ENCODE assay signal across 27 cellular contexts in genomic region chr6:63713332-63713731, GRCh38.
DNase-seq lines count a peak whose midpoint lies in the region; ATAC-seq, FAIRE-seq and TF ChIP-seq lines count a peak whose summit lies in the region.
"Had no signal": no experiment of that assay in that cellular context is flagged by ENCODE, and none has a peak within 500 bp of the region (broad histone marks: within the 10 kb centered on the region; RNA-seq: fewer than 3 reads in every experiment).

No MANE protein-coding gene starts in this region.

- POLR2A ChIA-PET in HepG2 (lab: Yijun Ruan, JAX): no interaction called here

- DNase-seq in HepG2 (ENCODE audit: low spot score) (no peak), right lobe of liver (no peak), mammary epithelial cell (no peak), occipital lobe (lab: John Stamatoyannopoulos, UW) (no peak), left colon (no peak), prostate gland (ENCODE audit: low spot score) (no peak)
- DNase-seq in stimulated activated effector memory CD8-positive, alpha-beta T cell treated with anti-CD3 and anti-CD28 coated beads, Interleukin-12 subunit alpha, Interleukin-12 subunit beta, amount 100 ng/mL, for 72 hours (ENCODE audit: low spot score in 2 of 2): no peak
- DNase-seq: BE2C; CD4-positive, alpha-beta T cell; COR-L47; DND-41; GM23248; Karpas-422; NCI-H1417; NCI-H1694 treated with DMSO at 0.1 percent for 48 hours; NCI-H2081 treated with DMSO at 0.1 percent for 48 hours; NCI-H2171 treated with DMSO at 0.1 percent for 48 hours; NCI-H524 treated with DMSO at 0.1 percent for 48 hours; NCI-H82; OCI-M1; RPMI8226; SHP77 had no signal

- in situ Hi-C loops in HepG2 (cut with HindIII; ENCODE audit: extremely low pct_ligation_motif_present, low pct_unique_long_range_greater_than_20kb) (no loop called here), mammary epithelial cell (cut with MboI; ENCODE audit: low sequenced_read_pairs in 2 of 2) (no loop called here)

- H3K4me3 ChIP-seq in HepG2 (replicated peaks in 1 of 3; ENCODE audit: insufficient read depth in 1 of 3, low read depth in 2 of 3, low read length in 3 of 3) (no peak overlapping the region), right lobe of liver (no peak overlapping the region), mammary epithelial cell (replicated peaks in 1 of 3; ENCODE audit: insufficient read depth in 1 of 3, low read depth in 2 of 3, low read length in 3 of 3) (no peak overlapping the region), prostate gland (no peak overlapping the region)
- H3K4me3 ChIP-seq: A549, GM23248, HAP-1 had no signal

- peaks cover 16% of the 10 kb centered on the region for H3K4me1 ChIP-seq in HepG2 (ENCODE audit: insufficient read depth, low read length)
- peaks cover 0 to 15% (median 3%) of the 10 kb centered on the region in 4 donors for H3K4me1 ChIP-seq in right lobe of liver
- no peaks in the 10 kb centered on the region for H3K4me1 ChIP-seq in mammary epithelial cell (ENCODE audit: insufficient read depth, low read length)
- no peaks in the 10 kb centered on the region for H3K4me1 ChIP-seq in prostate gland (replicated peaks)
- H3K4me1 ChIP-seq: BE2C, HAP-1 had no signal

- FAIRE-seq in HepG2 (lab: Jason Lieb, UNC): no peak
- FAIRE-seq: A549, GM12891 had no signal

- H3K9ac ChIP-seq in HepG2 (ENCODE audit: insufficient read depth, low read depth, low read length): no peak overlapping the region
- H3K9ac ChIP-seq in mammary epithelial cell (ENCODE audit: insufficient read depth, low read length): no peak overlapping the region
- H3K9ac ChIP-seq: GM23248 had no signal

- intact Hi-C loops in HepG2 (cut with micrococcal nuclease; ENCODE audit: unreplicated experiment): no loop called here
- intact Hi-C loops in right lobe of liver (cut with DNase I): no loop called here
- intact Hi-C loops in mammary epithelial cell (cut with micrococcal nuclease): loop anchor here (5.0 kb wide), 1 partner anchor 76 kb away; the partner anchor contains the start of gene PHF3
- intact Hi-C loops in left colon (cut with DNase I, micrococcal nuclease): no loop called here
- intact Hi-C loops in prostate gland (cut with DNase I): no loop called here

- TF ChIP-seq RAD21 in HepG2 (CRISPR knock-in tag; IDR thresholded peaks at IDR 0.05): no peak

- H3K27me3 ChIP-seq in HepG2 (ENCODE audit: control insufficient read depth in 1 of 2, insufficient read depth in 2 of 2, low read length in 2 of 2) (no peaks in the 10 kb centered on the region), right lobe of liver (no peaks in the 10 kb centered on the region), mammary epithelial cell (ENCODE audit: insufficient read depth, low read length) (no peaks in the 10 kb centered on the region), prostate gland (replicated peaks; ENCODE audit: insufficient read depth) (no peaks in the 10 kb centered on the region)
- H3K27me3 ChIP-seq: BE2C had no signal

- BruUV-seq in HepG2 (replicated peaks; lab: Mats Ljungman, UMichigan) (no TSS peak), mammary epithelial cell (replicated peaks; lab: Mats Ljungman, UMichigan) (TSS peak; percentile 36)

- H3K36me3 Mint-ChIP-seq in IgD-negative memory B cell: peaks cover 8% of the 10 kb centered on the region
- H3K36me3 Mint-ChIP-seq in stimulated activated effector memory CD8-positive, alpha-beta T cell treated with anti-CD3 and anti-CD28 coated beads, Interleukin-12 subunit alpha, Interleukin-12 subunit beta, amount 100 ng/mL, for 72 hours: peaks cover 65% of the 10 kb centered on the region

- peak overlapping the region in 2 of 3 donors; percentile 41 to 75 for H3K27ac Mint-ChIP-seq in IgD-negative memory B cell
- peak overlapping the region; percentile 15 for H3K27ac Mint-ChIP-seq in stimulated activated effector memory CD8-positive, alpha-beta T cell treated with anti-CD3 and anti-CD28 coated beads, Interleukin-12 subunit alpha, Interleukin-12 subunit beta, amount 100 ng/mL, for 72 hours
- H3K27ac Mint-ChIP-seq: CD4-positive, alpha-beta T cell had no signal

- H2AFZ ChIP-seq in HepG2 (ENCODE audit: low read length) (no peak overlapping the region), mammary epithelial cell (ENCODE audit: low read depth, low read length) (no peak overlapping the region)
- H2AFZ ChIP-seq: GM23248 had no signal

- H3K4me1 Mint-ChIP-seq in IgD-negative memory B cell: no peaks in the 10 kb centered on the region
- H3K4me1 Mint-ChIP-seq in stimulated activated effector memory CD8-positive, alpha-beta T cell treated with anti-CD3 and anti-CD28 coated beads, Interleukin-12 subunit alpha, Interleukin-12 subunit beta, amount 100 ng/mL, for 72 hours: peaks cover 7% of the 10 kb centered on the region

- CTCF ChIA-PET in HepG2 (lab: Yijun Ruan, JAX; ENCODE audit: low intra/inter-chr PET ratio, low total read pairs): no interaction called here
- CTCF ChIA-PET in mammary epithelial cell (lab: Charles Lee; ENCODE audit: low non-redundant PET): no interaction called here

- no peak for TF ChIP-seq CTCF in HepG2 (CRISPR knock-in tag; IDR thresholded peaks at IDR 0.05)
- TF ChIP-seq CTCF in right lobe of liver (IDR thresholded peaks at IDR 0.05): no peak
- no peak for TF ChIP-seq CTCF in mammary epithelial cell (conservative IDR thresholded peaks at IDR 0.05 in 1 of 2, IDR thresholded peaks at IDR 0.05 in 1 of 2; ENCODE audit: extremely low read depth in 1 of 2, insufficient read depth in 1 of 2, low read depth in 1 of 2, low read length in 2 of 2)
- no peak for TF ChIP-seq CTCF in prostate gland (IDR thresholded peaks at IDR 0.05)

- 98% methylated on average over 6 of the region's 6 CpGs for WGBS in HepG2 (ENCODE audit: low lambda C conversion rate)
- 88% methylated on average over 6 of the region's 6 CpGs for WGBS in right lobe of liver (ENCODE audit: insufficient coverage, low coverage, low lambda C conversion rate, missing lambda C conversion rate)
- 95% methylated on average over 6 of the region's 6 CpGs for WGBS in mammary epithelial cell (ENCODE audit: low coverage, missing lambda C conversion rate)
- 91% methylated on average over 6 of the region's 6 CpGs for WGBS in prostate gland

- H4K20me1 ChIP-seq in HepG2 (ENCODE audit: insufficient read depth, low read length) (no peaks in the 10 kb centered on the region), mammary epithelial cell (ENCODE audit: insufficient read depth, low read length) (no peaks in the 10 kb centered on the region)

- peaks cover 17 to 40% of the 10 kb centered on the region in 2 experiments for H3K36me3 ChIP-seq in HepG2 (replicated peaks in 1 of 2; ENCODE audit: control insufficient read depth in 1 of 2, insufficient read depth in 2 of 2, low read length in 2 of 2)
- peaks cover 0 to 25% (median 16%) of the 10 kb centered on the region in 4 donors for H3K36me3 ChIP-seq in right lobe of liver
- peaks cover 21% of the 10 kb centered on the region for H3K36me3 ChIP-seq in mammary epithelial cell (ENCODE audit: insufficient read depth, low read length)
- H3K36me3 ChIP-seq in prostate gland: no peaks in the 10 kb centered on the region

- H3K79me2 ChIP-seq in HepG2 (ENCODE audit: insufficient read depth, low read length): no peaks in the 10 kb centered on the region
- H3K79me2 ChIP-seq in mammary epithelial cell (ENCODE audit: insufficient read depth, low read length): no peaks in the 10 kb centered on the region

- TF ChIP-seq EP300 in HepG2 (IDR thresholded peaks at IDR 0.05; ENCODE audit: low read depth in 2 of 2, low read length in 2 of 2): no peak
- TF ChIP-seq EP300 in HepG2 (CRISPR knock-in tag; IDR thresholded peaks at IDR 0.05; ENCODE audit: borderline replicate concordance): no peak

- H3K27ac ChIP-seq in HepG2 (ENCODE audit: extremely low read length, insufficient read depth, low read length) (no peak overlapping the region), right lobe of liver (no peak overlapping the region), mammary epithelial cell (ENCODE audit: insufficient read depth, low read depth, low read length) (no peak overlapping the region), prostate gland (no peak overlapping the region)
- H3K27ac ChIP-seq: A549, GM23248, HL-60 had no signal

- H3K4me2 ChIP-seq in HepG2 (ENCODE audit: low read depth, low read length) (no peak overlapping the region), mammary epithelial cell (ENCODE audit: insufficient read depth, low read depth, low read length) (no peak overlapping the region)
- H3K4me2 ChIP-seq: A549 had no signal

- H3K9me3 ChIP-seq in HepG2 (ENCODE audit: low read length) (no peaks in the 10 kb centered on the region), right lobe of liver (no peaks in the 10 kb centered on the region), mammary epithelial cell (replicated peaks; ENCODE audit: insufficient read depth, low read length) (no peaks in the 10 kb centered on the region), prostate gland (no peaks in the 10 kb centered on the region)
- H3K9me3 ChIP-seq: A549, BE2C, HAP-1 had no signal

- TF ChIP-seq POLR2A in HepG2 (IDR thresholded peaks at IDR 0.05; ENCODE audit: insufficient read depth in 1 of 2, low read depth in 2 of 2, low read length in 2 of 2) (no peak), right lobe of liver (IDR thresholded peaks at IDR 0.05) (no peak), prostate gland (IDR thresholded peaks at IDR 0.05) (no peak)

- ATAC-seq in HepG2: no peak
- ATAC-seq in right lobe of liver: no peak
- no peak for ATAC-seq in stimulated activated effector memory CD8-positive, alpha-beta T cell treated with anti-CD3 and anti-CD28 coated beads, Interleukin-12 subunit alpha, Interleukin-12 subunit beta, amount 100 ng/mL, for 72 hours
- no peak for ATAC-seq in left colon
- ATAC-seq: A549 had no signal

- no peaks in the 10 kb centered on the region for H3K27me3 Mint-ChIP-seq in IgD-negative memory B cell
- H3K27me3 Mint-ChIP-seq: CD4-positive, alpha-beta T cell had no signal

- dilution Hi-C loops in mammary epithelial cell (cut with HindIII; ENCODE audit: low sequenced_read_pairs): no loop called here

- H3K4me3 Mint-ChIP-seq in IgD-negative memory B cell: no peak overlapping the region
- no peak overlapping the region for H3K4me3 Mint-ChIP-seq in stimulated activated effector memory CD8-positive, alpha-beta T cell treated with anti-CD3 and anti-CD28 coated beads, Interleukin-12 subunit alpha, Interleukin-12 subunit beta, amount 100 ng/mL, for 72 hours
- H3K4me3 Mint-ChIP-seq: CD4-positive, alpha-beta T cell had no signal

- H3K9me3 Mint-ChIP-seq in IgD-negative memory B cell: no peaks in the 10 kb centered on the region
- no peaks in the 10 kb centered on the region for H3K9me3 Mint-ChIP-seq in stimulated activated effector memory CD8-positive, alpha-beta T cell treated with anti-CD3 and anti-CD28 coated beads, Interleukin-12 subunit alpha, Interleukin-12 subunit beta, amount 100 ng/mL, for 72 hours
- H3K9me3 Mint-ChIP-seq: CD4-positive, alpha-beta T cell had no signal

TF ChIP-seq in HepG2, 621 proteins besides CTCF, POLR2A, EP300 and RAD21 (continues in another document):
- TF ChIP-seq SMARCC2 (IDR thresholded peaks at IDR 0.05): no peak
- TF ChIP-seq RBM22 (optimal IDR thresholded peaks at IDR 0.05; ENCODE audit: low read length): peak; percentile 88
- TF ChIP-seq CHD2 (IDR thresholded peaks at IDR 0.05; ENCODE audit: low read depth, low read length): no peak
- TF ChIP-seq IRF2 (CRISPR knock-in tag; IDR thresholded peaks at IDR 0.05): no peak
- TF ChIP-seq SIN3B (IDR thresholded peaks at IDR 0.05; ENCODE audit: low read length): no peak
- TF ChIP-seq ZNF235 (CRISPR knock-in tag; IDR thresholded peaks at IDR 0.05; ENCODE audit: borderline replicate concordance): no peak
